In genomic region chr5:142016576-142016975, GRCh38 we compare ENCODE assay signal across 8 cellular contexts. TPM values are rescaled to one million over a fixed set of nuclear protein-coding genes. Genes with fewer than 3 reads are reported as not detected.
A peak's percentile ranks its signal among the peaks of the same experiment; 100 is the strongest.
DNase-seq lines count a peak whose midpoint lies in the region; ATAC-seq and TF ChIP-seq lines count a peak whose summit lies in the region.

No MANE protein-coding gene starts in this region.

- intact Hi-C loops in right lobe of liver (cut with DNase I), result loop anchor here in 1 of 2 donors (10.0 kb wide), 1 partner anchor 118 kb away; no protein-coding TSS in a partner anchor

- no peaks in the 10 kb centered on the region for H3K9me3 ChIP-seq in right lobe of liver

- WGBS in right lobe of liver (ENCODE audit: insufficient coverage, low coverage, low lambda C conversion rate, missing lambda C conversion rate), result 69% methylated on average over 2 of the region's 4 CpGs

- H3K27me3 ChIP-seq in right lobe of liver, result no peaks in the 10 kb centered on the region

- H3K27ac ChIP-seq in right lobe of liver, result peak overlapping the region in 1 of 3 donors; percentile 47

- no peaks in the 10 kb centered on the region for H3K9me3 Mint-ChIP-seq in activated naive CD8-positive, alpha-beta T cell (ENCODE audit: low read depth)
- peaks cover 3% of the 10 kb centered on the region for H3K9me3 Mint-ChIP-seq in stimulated activated memory B cell treated with anti-CD40 and anti-IgM and Interleukin-4, amounts not matched to agents 10 μg/mL and 1 μg/mL and 100 μg/mL, for 72 hours

- peak; percentile 33 for ATAC-seq in GM21390 (IDR thresholded peaks at IDR 0.05; ENCODE audit: unreplicated experiment)
- ATAC-seq in stimulated activated memory B cell treated with anti-CD40 and anti-IgM and Interleukin-4, amounts not matched to agents 10 μg/mL and 1 μg/mL and 100 μg/mL, for 72 hours, result peak; percentile 2
- no peak for ATAC-seq in right lobe of liver

- DNase-seq in Jurkat, Clone E6-1 (ENCODE audit: low read depth, low spot score), result peak; percentile 52
- no peak for DNase-seq in RKO (ENCODE audit: low spot score)
- DNase-seq in right lobe of liver, result no peak
- DNase-seq in NCI-H1436 (lab: John Stamatoyannopoulos, UW), result no peak
- DNase-seq in effector CD8-positive, alpha-beta T cell (lab: John Stamatoyannopoulos, UW), result no peak

- peaks cover 73% of the 10 kb centered on the region for H3K4me1 Mint-ChIP-seq in activated naive CD8-positive, alpha-beta T cell (ENCODE audit: low read depth)
- peaks cover 57% of the 10 kb centered on the region for H3K4me1 Mint-ChIP-seq in stimulated activated memory B cell treated with anti-CD40 and anti-IgM and Interleukin-4, amounts not matched to agents 10 μg/mL and 1 μg/mL and 100 μg/mL, for 72 hours

- peaks cover 0 to 25% (median 11%) of the 10 kb centered on the region in 4 donors for H3K4me1 ChIP-seq in right lobe of liver

- H3K4me3 Mint-ChIP-seq in activated naive CD8-positive, alpha-beta T cell, result peak overlapping the region; percentile 88
- peak overlapping the region; percentile 6 for H3K4me3 Mint-ChIP-seq in stimulated activated memory B cell treated with anti-CD40 and anti-IgM and Interleukin-4, amounts not matched to agents 10 μg/mL and 1 μg/mL and 100 μg/mL, for 72 hours

- no peaks in the 10 kb centered on the region for H3K36me3 Mint-ChIP-seq in activated naive CD8-positive, alpha-beta T cell
- no peaks in the 10 kb centered on the region for H3K36me3 Mint-ChIP-seq in stimulated activated memory B cell treated with anti-CD40 and anti-IgM and Interleukin-4, amounts not matched to agents 10 μg/mL and 1 μg/mL and 100 μg/mL, for 72 hours

- peak overlapping the region; percentile 100 for H3K27ac Mint-ChIP-seq in activated naive CD8-positive, alpha-beta T cell
- peak overlapping the region; percentile 66 for H3K27ac Mint-ChIP-seq in stimulated activated memory B cell treated with anti-CD40 and anti-IgM and Interleukin-4, amounts not matched to agents 10 μg/mL and 1 μg/mL and 100 μg/mL, for 72 hours

- H3K4me3 ChIP-seq in Jurkat, Clone E6-1 (ENCODE audit: low read length), result no peak overlapping the region
- H3K4me3 ChIP-seq in right lobe of liver, result no peak overlapping the region

- TF ChIP-seq POLR2A in right lobe of liver (IDR thresholded peaks at IDR 0.05), result no peak

- H3K27me3 Mint-ChIP-seq in activated naive CD8-positive, alpha-beta T cell, result no peaks in the 10 kb centered on the region
- H3K27me3 Mint-ChIP-seq in stimulated activated memory B cell treated with anti-CD40 and anti-IgM and Interleukin-4, amounts not matched to agents 10 μg/mL and 1 μg/mL and 100 μg/mL, for 72 hours, result peaks cover 8% of the 10 kb centered on the region

- TF ChIP-seq CTCF in right lobe of liver (IDR thresholded peaks at IDR 0.05), result no peak

- no peaks in the 10 kb centered on the region for H3K36me3 ChIP-seq in right lobe of liver

RNA-seq across cellular contexts. Expression of gene GNPDA1, which starts 3.7 kb away (rescaled TPM):
- polyA plus RNA-seq in Jurkat, Clone E6-1 (2012; ENCODE audit: insufficient read depth, insufficient read length), result 48.8 TPM
- total RNA-seq in right lobe of liver, result 10 to 100 TPM in 4 of 6 experiments, 1 to 10 TPM in 2; 6.3 to 22.1 (median 14.9) TPM

RNA-seq across cellular contexts. Expression of gene RNF14, which starts 47.7 kb away (rescaled TPM):
- 48.7 TPM for polyA plus RNA-seq in Jurkat, Clone E6-1 (2012; ENCODE audit: insufficient read depth, insufficient read length)
- total RNA-seq in right lobe of liver, result 10 to 100 TPM; 34.8 to 54.8 (median 41.8) TPM

RNA-seq across cellular contexts. Expression of gene PCDH12, which starts 58.6 kb away (rescaled TPM):
- 0.26 TPM for polyA plus RNA-seq in Jurkat, Clone E6-1 (2012; ENCODE audit: insufficient read depth, insufficient read length)
- 1 to 10 TPM; 1.5 to 4.4 (median 1.9) TPM for total RNA-seq in right lobe of liver

Comparison
In these comparisons a context has a peak if more than half of its experiments do, and no peak if none do; other contexts are left out.
1. ATAC-seq: peak in GM21390 (single experiment) and stimulated activated memory B cell treated with anti-CD40 and anti-IgM and Interleukin-4, amounts not matched to agents 10 μg/mL and 1 μg/mL and 100 μg/mL, for 72 hours (single experiment); none in right lobe of liver (0 of 4).